7 cellular contexts compared by ENCODE assay signal in genomic region chr11:1763336-1763795, GRCh38. TPM values are rescaled to one million over a fixed set of nuclear protein-coding genes. Genes with fewer than 3 reads are reported as not detected.
A peak's percentile ranks its signal among the peaks of the same experiment; 100 is the strongest.
DNase-seq lines count a peak whose midpoint lies in the region; ATAC-seq and TF ChIP-seq lines count a peak whose summit lies in the region.

No MANE protein-coding gene starts in this region.

- H3K4me3 ChIP-seq in ascending aorta (peak overlapping the region; percentile 74 to 96), right lobe of liver (peak overlapping the region; percentile 79 to 98 (median 97)), urinary bladder (ENCODE audit: low read depth, low read length) (peak overlapping the region; percentile 85)

- intact Hi-C loops in ascending aorta (cut with DNase I): loop anchor here (1.0 to 10.0 kb wide), 8 partner anchors 14 to 1121 kb away; partner anchors contain the start of genes CD81, CDKN1C, DUSP8 and KRTAP5-6
- intact Hi-C loops in right lobe of liver (cut with DNase I): no loop called here

- H3K36me3 ChIP-seq in ascending aorta (peaks cover 14 to 19% of the 10 kb centered on the region in 2 donors), right lobe of liver (peaks cover 0 to 28% (median 11%) of the 10 kb centered on the region in 4 donors), urinary bladder (ENCODE audit: insufficient read depth) (no peaks in the 10 kb centered on the region)

- ATAC-seq in GM19324 (IDR thresholded peaks at IDR 0.05; ENCODE audit: low FRiP score, unreplicated experiment) (peak; percentile 21), HG03135 (IDR thresholded peaks at IDR 0.05; ENCODE audit: unreplicated experiment) (peak; percentile 29), right lobe of liver (peak in 2 of 4 donors; percentile 1 to 4)

- H3K9me3 ChIP-seq in ascending aorta: no peaks in the 10 kb centered on the region
- no peaks in the 10 kb centered on the region for H3K9me3 ChIP-seq in right lobe of liver

- no peak for TF ChIP-seq POLR2A in right lobe of liver (IDR thresholded peaks at IDR 0.05)

- peak overlapping the region; percentile 83 to 94 for H3K27ac ChIP-seq in ascending aorta
- H3K27ac ChIP-seq in right lobe of liver: peak overlapping the region; percentile 82 to 99 (median 97)
- H3K27ac ChIP-seq in urinary bladder (ENCODE audit: low read depth): peak overlapping the region; percentile 79

- no peaks in the 10 kb centered on the region for H3K27me3 ChIP-seq in ascending aorta
- no peaks in the 10 kb centered on the region for H3K27me3 ChIP-seq in right lobe of liver

- TF ChIP-seq CTCF in ascending aorta (IDR thresholded peaks at IDR 0.05) (no peak), right lobe of liver (IDR thresholded peaks at IDR 0.05) (no peak)

- 0% methylated on average over 6 of the region's 32 CpGs for WGBS in right lobe of liver (ENCODE audit: insufficient coverage, low coverage, low lambda C conversion rate, missing lambda C conversion rate)
- 3% methylated on average over 32 of the region's 32 CpGs for WGBS in urinary bladder

- DNase-seq in ascending aorta (ENCODE audit: low spot score in 2 of 2) (no peak), right lobe of liver (no peak), inferior parietal cortex (ENCODE audit: extremely low spot score) (no peak), mucosa of gallbladder (ENCODE audit: low spot score) (no peak)

- H3K4me1 ChIP-seq in ascending aorta (peaks cover 24 to 43% of the 10 kb centered on the region in 2 donors), right lobe of liver (peaks cover 0 to 43% (median 20%) of the 10 kb centered on the region in 4 donors), urinary bladder (ENCODE audit: insufficient read depth) (no peaks in the 10 kb centered on the region)

RNA-seq across cellular contexts. Expression of gene CTSD, which starts 0.4 kb away (rescaled TPM):
- 777 TPM for total RNA-seq in ascending aorta
- 1,000 to 10,000 TPM in 3 of 6 experiments, 100 to 1,000 TPM in 3; 515 to 1,549 (median 1,009) TPM for total RNA-seq in right lobe of liver
- 76.4 TPM for total RNA-seq in urinary bladder
- polyA plus RNA-seq in urinary bladder: 495 TPM
- 2,163 TPM for total RNA-seq in mucosa of gallbladder

RNA-seq across cellular contexts. Expression of gene IFITM10, which starts 13.0 kb away (rescaled TPM):
- total RNA-seq in ascending aorta (2.9 TPM), right lobe of liver (10 to 100 TPM in 1 of 6 experiments, 1 to 10 TPM in 5; 1.3 to 11.4 (median 6.7) TPM), urinary bladder (1.0 TPM), mucosa of gallbladder (13.9 TPM)
- polyA plus RNA-seq in urinary bladder: 1.9 TPM
